ENCODE assay signal across 19 cellular contexts in genomic region chr15:58296276-58296675, GRCh38.
A peak's percentile ranks its signal among the peaks of the same experiment; 100 is the strongest.
DNase-seq lines count a peak whose midpoint lies in the region; ATAC-seq, FAIRE-seq and TF ChIP-seq lines count a peak whose summit lies in the region.
"Had no signal": no experiment of that assay in that cellular context is flagged by ENCODE, and none has a peak within 500 bp of the region (broad histone marks: within the 10 kb centered on the region; RNA-seq: fewer than 3 reads in every experiment).

No MANE protein-coding gene starts in this region.

- DNase-seq in A549 (ENCODE audit: low read depth in 1 of 2, low spot score in 1 of 2) (no peak), WTC11 (ENCODE audit: low spot score) (no peak), epidermal melanocyte (ENCODE audit: insufficient read length, low spot score) (no peak), NCI-H146 treated with DMSO at 0.1 percent for 48 hours (lab: John Stamatoyannopoulos, UW; ENCODE audit: unreplicated experiment) (no peak), HPDE6-E6E7 (ENCODE audit: extremely low spot score) (no peak)
- DNase-seq: Caco-2; CD4-positive, CD25-positive, alpha-beta regulatory T cell; CD8-positive, alpha-beta T cell; DMS153; DND-41; GOT3 had no signal

- H3K9me3 ChIP-seq in A549 = peaks cover 32% of the 10 kb centered on the region
- H3K9me3 ChIP-seq in HEK293 (ENCODE audit: control insufficient read depth, insufficient read depth, low read depth, low read length) = no peaks in the 10 kb centered on the region

- no peaks in the 10 kb centered on the region for H3K4me1 ChIP-seq in A549
- H3K4me1 ChIP-seq in HEK293 (ENCODE audit: control insufficient read depth, insufficient read depth, low read length) = no peaks in the 10 kb centered on the region

- TF ChIP-seq EP300 in A549 (IDR thresholded peaks at IDR 0.05) = no peak

- CTCF ChIA-PET in A549 (lab: Yijun Ruan, JAX) (no interaction called here), HEK293 (lab: Yijun Ruan, JAX) (no interaction called here), WTC11 (lab: Charles Lee) (no interaction called here)

- H3K4me3 Mint-ChIP-seq in WTC11 = no peak overlapping the region
- H3K4me3 Mint-ChIP-seq: B cell; CD4-positive, CD25-positive, alpha-beta regulatory T cell; CD8-positive, alpha-beta T cell had no signal

- no peak for TF ChIP-seq RAD21 in A549 (conservative IDR thresholded peaks at IDR 0.05 in 1 of 2, IDR thresholded peaks at IDR 0.05 in 1 of 2)

- TF ChIP-seq CTCF in A549 (IDR thresholded peaks at IDR 0.05) (no peak), HEK293 (tag by site-specific recombination; IDR thresholded peaks at IDR 0.05) (no peak), WTC11 (IDR thresholded peaks at IDR 0.05) (no peak)

- peaks cover 56% of the 10 kb centered on the region for H3K9me3 Mint-ChIP-seq in WTC11

- POLR2A ChIA-PET in A549 (lab: Yijun Ruan, JAX) (no interaction called here), HEK293 (lab: Yijun Ruan, JAX) (no interaction called here), WTC11 (lab: Charles Lee) (no interaction called here)

- peaks cover 46% of the 10 kb centered on the region for H3K4me1 Mint-ChIP-seq in WTC11
- H3K4me1 Mint-ChIP-seq: B cell had no signal

- no peak overlapping the region for H3K4me2 ChIP-seq in A549
- H3K4me2 ChIP-seq: BLaER1 had no signal

- WGBS in A549 (ENCODE audit: missing lambda C conversion rate) = 53% methylated on average over 2 of the region's 2 CpGs

- H3K27ac Mint-ChIP-seq in WTC11 = no peak overlapping the region
- H3K27ac Mint-ChIP-seq: B cell; CD4-positive, CD25-positive, alpha-beta regulatory T cell; CD8-positive, alpha-beta T cell had no signal

- peaks cover 2% of the 10 kb centered on the region for H3K27me3 Mint-ChIP-seq in WTC11 (ENCODE audit: low read depth)

- no peak overlapping the region for H3K4me3 ChIP-seq in A549
- H3K4me3 ChIP-seq in HEK293 (ENCODE audit: low read depth, low read length) = no peak overlapping the region
- H3K4me3 ChIP-seq: BLaER1, GM12878, HAP-1 had no signal

- H3K36me3 Mint-ChIP-seq in WTC11 = peaks cover 38% of the 10 kb centered on the region
- H3K36me3 Mint-ChIP-seq: CD4-positive, CD25-positive, alpha-beta regulatory T cell; CD8-positive, alpha-beta T cell had no signal

- no peaks in the 10 kb centered on the region for H3K36me3 ChIP-seq in HEK293 (ENCODE audit: control insufficient read depth in 2 of 2, insufficient read depth in 1 of 2, low read length in 2 of 2)
- H3K36me3 ChIP-seq: BLaER1, HAP-1 had no signal

- no peak for FAIRE-seq in A549 (lab: Jason Lieb, UNC)
- FAIRE-seq: G401.6, GM12878, H54 had no signal

- no peak for TF ChIP-seq POLR2A in A549 (IDR thresholded peaks at IDR 0.05; ENCODE audit: low read length)

- no peak overlapping the region for H3K27ac ChIP-seq in A549
- H3K27ac ChIP-seq in HEK293 (ENCODE audit: extremely low read depth, low read depth, low read length) = no peak overlapping the region
- H3K27ac ChIP-seq: BLaER1, C4-2B had no signal

- ATAC-seq in A549 (no peak), WTC11 (no peak)
- ATAC-seq: CD8-positive, alpha-beta T cell; GM12878 had no signal

TF ChIP-seq in A549, 52 proteins besides CTCF, POLR2A, EP300 and RAD21:
- TF ChIP-seq HOXB13 (CRISPR knock-in tag; IDR thresholded peaks at IDR 0.05; ENCODE audit: low read depth) (no peak), FOXS1 (CRISPR knock-in tag; IDR thresholded peaks at IDR 0.05) (peak; percentile 87; the same call in 1 of the 2 replicates)

TF ChIP-seq in HEK293, 187 proteins besides CTCF, POLR2A, EP300 and RAD21:
- TF ChIP-seq SETDB1 (IDR thresholded peaks at IDR 0.05; ENCODE audit: insufficient read length, low read length) (peak; percentile 54), ZNF473 (tag by site-specific recombination; IDR thresholded peaks at IDR 0.05) (no peak)

TF ChIP-seq in WTC11, 78 proteins besides CTCF, POLR2A, EP300 and RAD21:
- TF ChIP-seq ZNF317 (CRISPR knock-in tag; IDR thresholded peaks at IDR 0.05; ENCODE audit: borderline replicate concordance, low read depth) = peak; percentile 90
- TF ChIP-seq AR (CRISPR knock-in tag; IDR thresholded peaks at IDR 0.05) = no peak
